In genomic region chr12:53051881-53052412, GRCh38 we compare ENCODE assay signal across 10 cellular contexts. TPM values are rescaled to one million over a fixed set of nuclear protein-coding genes. Genes with fewer than 3 reads are reported as not detected.
A peak's percentile ranks its signal among the peaks of the same experiment; 100 is the strongest.
DNase-seq lines count a peak whose midpoint lies in the region; ATAC-seq and TF ChIP-seq lines count a peak whose summit lies in the region.
"Had no signal": no experiment of that assay in that cellular context is flagged by ENCODE, and none has a peak within 500 bp of the region (broad histone marks: within the 10 kb centered on the region; RNA-seq: fewer than 3 reads in every experiment).

No MANE protein-coding gene starts in this region.

- intact Hi-C loops in PC-3 (cut with micrococcal nuclease), result no loop called here
- intact Hi-C loops in tibial artery (cut with DNase I; ENCODE audit: low total_unique reads), result no loop called here

- H3K9me3 ChIP-seq in PC-3 (ENCODE audit: low read length) (no peaks in the 10 kb centered on the region), duodenal mucosa (ENCODE audit: control insufficient read depth in 1 of 2, low read length in 2 of 2) (no peaks in the 10 kb centered on the region), tibial artery (no peaks in the 10 kb centered on the region)
- H3K9me3 ChIP-seq: SJSA1 had no signal

- peak overlapping the region; percentile 89 for H3K4me2 ChIP-seq in PC-3 (ENCODE audit: low read length)

- H3K27me3 Mint-ChIP-seq in mesothelial cell of epicardium (ENCODE audit: low read depth) (no peaks in the 10 kb centered on the region), progenitor cell of endocrine pancreas (peaks cover 2% of the 10 kb centered on the region)
- H3K27me3 Mint-ChIP-seq: effector memory CD8-positive, alpha-beta T cell had no signal

- H3K36me3 ChIP-seq in PC-3 (ENCODE audit: low read depth, low read length) (no peaks in the 10 kb centered on the region), duodenal mucosa (ENCODE audit: control insufficient read depth in 1 of 2, insufficient read depth in 2 of 2, low read length in 2 of 2) (no peaks in the 10 kb centered on the region), tibial artery (peaks cover 22 to 30% (median 25%) of the 10 kb centered on the region in 3 donors)
- H3K36me3 ChIP-seq: SJSA1 had no signal

- CTCF ChIA-PET in PC-3 (lab: Charles Lee) (no interaction called here), GM10248 (lab: Yijun Ruan, JAX) (interaction anchor here (0.9 to 17.8 kb wide), 5 partner anchors 14 to 273 kb away, joined by 3 to 264 read pairs (median 4); no protein-coding TSS in a partner anchor)

- no peaks in the 10 kb centered on the region for H3K9me2 ChIP-seq in PC-3 (replicated peaks; ENCODE audit: low read length)

- no TSS peak for BruUV-seq in PC-3 (replicated peaks; lab: Mats Ljungman, UMichigan)

- ATAC-seq in PC-3, result no peak
- ATAC-seq: effector memory CD8-positive, alpha-beta T cell had no signal

- no peak overlapping the region for H3K27ac ChIP-seq in PC-3 (ENCODE audit: low read length)
- H3K27ac ChIP-seq in duodenal mucosa (ENCODE audit: low read depth, low read length), result peak overlapping the region; percentile 94
- peak overlapping the region; percentile 99 for H3K27ac ChIP-seq in tibial artery
- H3K27ac ChIP-seq: SJSA1 had no signal

- H3K4me3 ChIP-seq in PC-3 (ENCODE audit: low read length), result peak overlapping the region; percentile 67; the same call in 1 of the 2 replicates
- H3K4me3 ChIP-seq in duodenal mucosa (ENCODE audit: low read depth in 1 of 2, low read length in 2 of 2), result peak overlapping the region; percentile 44 to 65
- peak overlapping the region; percentile 71 to 79 for H3K4me3 ChIP-seq in tibial artery
- H3K4me3 ChIP-seq: SJSA1 had no signal

- no peak overlapping the region for H3K9ac ChIP-seq in PC-3 (ENCODE audit: low read length)
- peak overlapping the region; percentile 22 to 75 for H3K9ac ChIP-seq in duodenal mucosa (ENCODE audit: low read depth in 1 of 2, low read length in 2 of 2)

- H3F3A ChIP-seq in PC-3 (ENCODE audit: low read length, unreplicated experiment), result peaks cover 5% of the 10 kb centered on the region

- H3K36me3 Mint-ChIP-seq in mesothelial cell of epicardium, result peaks cover 5% of the 10 kb centered on the region
- H3K36me3 Mint-ChIP-seq in progenitor cell of endocrine pancreas (ENCODE audit: insufficient read depth), result no peaks in the 10 kb centered on the region

- no peak for DNase-seq in PC-3
- DNase-seq in mesothelial cell of epicardium (ENCODE audit: low spot score in 2 of 2, unreplicated experiment in 2 of 2), result no peak
- peak; percentile 35 to 69 for DNase-seq in tibial artery
- DNase-seq in GM10248 (ENCODE audit: extremely low spot score), result no peak
- no peak for DNase-seq in progenitor cell of endocrine pancreas (ENCODE audit: low spot score, unreplicated experiment)
- no peak for DNase-seq in GM19238 (ENCODE audit: insufficient read length, low spot score)
- DNase-seq: effector memory CD8-positive, alpha-beta T cell; NCI-H187 had no signal

- POLR2A ChIA-PET in PC-3 (lab: Charles Lee; ENCODE audit: unreplicated experiment), result no interaction called here
- POLR2A ChIA-PET in GM10248 (lab: Yijun Ruan, JAX), result no interaction called here

- peaks cover 34% of the 10 kb centered on the region for H3K79me2 ChIP-seq in PC-3 (ENCODE audit: low read length)

- H3K4me3 Mint-ChIP-seq in mesothelial cell of epicardium (peak overlapping the region; percentile 50), progenitor cell of endocrine pancreas (ENCODE audit: low read depth) (no peak overlapping the region)
- H3K4me3 Mint-ChIP-seq: effector memory CD8-positive, alpha-beta T cell had no signal

- H3K27ac Mint-ChIP-seq in mesothelial cell of epicardium (peak overlapping the region; percentile 48), progenitor cell of endocrine pancreas (no peak overlapping the region)

- no peaks in the 10 kb centered on the region for H3K27me3 ChIP-seq in PC-3 (ENCODE audit: low read length)
- no peaks in the 10 kb centered on the region for H3K27me3 ChIP-seq in duodenal mucosa (ENCODE audit: control insufficient read depth in 1 of 2, insufficient read depth in 2 of 2, low read length in 2 of 2)
- H3K27me3 ChIP-seq in tibial artery, result no peaks in the 10 kb centered on the region
- H3K27me3 ChIP-seq: SJSA1 had no signal

- H3K4me1 ChIP-seq in PC-3 (ENCODE audit: insufficient read depth, low read length) (peaks cover 63% of the 10 kb centered on the region), duodenal mucosa (ENCODE audit: control insufficient read depth in 1 of 2, insufficient read depth in 2 of 2, low read length in 2 of 2) (peaks cover 58 to 66% of the 10 kb centered on the region in 2 donors), tibial artery (peaks cover 9 to 86% (median 64%) of the 10 kb centered on the region in 4 donors)

- TF ChIP-seq CTCF in PC-3 (conservative IDR thresholded peaks at IDR 0.05; ENCODE audit: low read depth, low read length), result no peak
- TF ChIP-seq CTCF in mesothelial cell of epicardium (IDR thresholded peaks at IDR 0.05; ENCODE audit: unreplicated experiment), result no peak
- TF ChIP-seq CTCF in tibial artery (IDR thresholded peaks at IDR 0.05), result no peak
- no peak for TF ChIP-seq CTCF in GM10248 (IDR thresholded peaks at IDR 0.05; ENCODE audit: control extremely low read depth, extremely low read depth, low read depth, missing control alignments)
- no peak for TF ChIP-seq CTCF in progenitor cell of endocrine pancreas (IDR thresholded peaks at IDR 0.05; ENCODE audit: unreplicated experiment)

- H3K9me3 Mint-ChIP-seq in mesothelial cell of epicardium (no peaks in the 10 kb centered on the region), progenitor cell of endocrine pancreas (ENCODE audit: low read depth) (no peaks in the 10 kb centered on the region)
- H3K9me3 Mint-ChIP-seq: effector memory CD8-positive, alpha-beta T cell had no signal

- no peak overlapping the region for H2AFZ ChIP-seq in PC-3 (ENCODE audit: low read length)

- no peaks in the 10 kb centered on the region for H4K20me1 ChIP-seq in PC-3 (ENCODE audit: low read length)

- peaks cover 60% of the 10 kb centered on the region for H3K4me1 Mint-ChIP-seq in mesothelial cell of epicardium
- H3K4me1 Mint-ChIP-seq in progenitor cell of endocrine pancreas (ENCODE audit: low read depth), result peaks cover 21% of the 10 kb centered on the region

RNA-seq across cellular contexts. Expression of gene TNS2, which starts 2.1 kb away (rescaled TPM):
- total RNA-seq in PC-3 (2014; rRNA removed), result 13.1 and 30.3 TPM in 2 replicates
- 78.8 to 91.7 TPM (median 86.4 TPM) in 3 replicates for total RNA-seq in mesothelial cell of epicardium
- 6.6 and 7.3 TPM in 2 replicates for total RNA-seq in progenitor cell of endocrine pancreas

RNA-seq across cellular contexts. Expression of gene SPRYD3, which starts 27.2 kb away (rescaled TPM):
- total RNA-seq in PC-3 (2014; rRNA removed), result 18.5 and 24.1 TPM in 2 replicates
- total RNA-seq in mesothelial cell of epicardium, result 20.2 to 20.9 TPM (median 20.6 TPM) in 3 replicates
- 17.9 and 18.0 TPM in 2 replicates for total RNA-seq in progenitor cell of endocrine pancreas

RNA-seq across cellular contexts. Expression of gene IGFBP6, which starts 45.5 kb away (rescaled TPM):
- total RNA-seq in PC-3 (2014; rRNA removed) (256 and 299 TPM in 2 replicates), mesothelial cell of epicardium (70.3 to 77.2 TPM (median 75.6 TPM) in 3 replicates), progenitor cell of endocrine pancreas (25.7 and 26.5 TPM in 2 replicates)

RNA-seq across cellular contexts. Expression of gene EIF4B, which starts 45.7 kb away (rescaled TPM):
- total RNA-seq in PC-3 (2014; rRNA removed) (424 and 434 TPM in 2 replicates), mesothelial cell of epicardium (544 to 576 TPM (median 554 TPM) in 3 replicates), progenitor cell of endocrine pancreas (447 and 487 TPM in 2 replicates)

RNA-seq across cellular contexts. Expression of gene SOAT2, which starts 51.3 kb away (rescaled TPM):
- 0.07 and 0.86 TPM in 2 replicates for total RNA-seq in PC-3 (2014; rRNA removed)
- total RNA-seq in mesothelial cell of epicardium, result 0.13 to 0.40 TPM (median 0.20 TPM) in 3 replicates
- 0.98 and 1.1 TPM in 2 replicates for total RNA-seq in progenitor cell of endocrine pancreas
- total RNA-seq: SJSA1 had no signal

Comparison
In these comparisons a context has a peak if more than half of its experiments do, and no peak if none do; other contexts are left out.
1. DNase-seq: peak in tibial artery (2 of 2); none in PC-3 (single experiment), mesothelial cell of epicardium (0 of 2), GM10248 (single experiment), progenitor cell of endocrine pancreas (single experiment) and GM19238 (single experiment).
2. Peak in every context shown above with its lines, with median percentiles within 50 percentile points of each other: H3K4me3 ChIP-seq.